14 cellular contexts compared by ENCODE assay signal in genomic region chr1:209577346-209577745, GRCh38. TPM values are rescaled to one million over a fixed set of nuclear protein-coding genes. Genes with fewer than 3 reads are reported as not detected.
DNase-seq lines count a peak whose midpoint lies in the region; ATAC-seq, FAIRE-seq and TF ChIP-seq lines count a peak whose summit lies in the region.
"Had no signal": no experiment of that assay in that cellular context is flagged by ENCODE, and none has a peak within 500 bp of the region (broad histone marks: within the 10 kb centered on the region; RNA-seq: fewer than 3 reads in every experiment).

No MANE protein-coding gene starts in this region.

- H3K27ac ChIP-seq in liver (ENCODE audit: low read depth in 1 of 2, low read length in 2 of 2) = no peak overlapping the region
- H3K27ac ChIP-seq in HepG2 (ENCODE audit: extremely low read length, insufficient read depth, low read length) = no peak overlapping the region
- no peak overlapping the region for H3K27ac ChIP-seq in PC-3 (ENCODE audit: low read length)
- H3K27ac ChIP-seq in OCI-LY7 (ENCODE audit: low read depth, low read length, poor library complexity, severe bottlenecking) = no peak overlapping the region
- no peak overlapping the region for H3K27ac ChIP-seq in substantia nigra (ENCODE audit: low read depth, low read length, poor library complexity, severe bottlenecking)
- H3K27ac ChIP-seq: C4-2B, HL-60, SK-N-MC had no signal

- H3K4me3 ChIP-seq in liver (ENCODE audit: low read depth in 1 of 3, low read length in 3 of 3) = no peak overlapping the region
- no peak overlapping the region for H3K4me3 ChIP-seq in HepG2 (replicated peaks in 1 of 3; ENCODE audit: insufficient read depth in 1 of 3, low read depth in 2 of 3, low read length in 3 of 3)
- no peak overlapping the region for H3K4me3 ChIP-seq in PC-3 (ENCODE audit: low read length)
- no peak overlapping the region for H3K4me3 ChIP-seq in fibroblast of mammary gland (ENCODE audit: control insufficient read depth, low read depth, low read length)
- H3K4me3 ChIP-seq in OCI-LY7 (ENCODE audit: low read depth, low read length, poor library complexity, severe bottlenecking) = no peak overlapping the region
- H3K4me3 ChIP-seq: SK-N-MC had no signal

- H3K9me3 ChIP-seq in liver (ENCODE audit: control insufficient read depth in 4 of 4, low read length in 3 of 4) (no peaks in the 10 kb centered on the region), HepG2 (ENCODE audit: low read length) (no peaks in the 10 kb centered on the region), PC-3 (ENCODE audit: low read length) (no peaks in the 10 kb centered on the region), OCI-LY7 (ENCODE audit: low read length) (no peaks in the 10 kb centered on the region)

- intact Hi-C loops in HepG2 (cut with micrococcal nuclease; ENCODE audit: unreplicated experiment) (loop anchor here (5.0 kb wide), 1 partner anchor 170 kb away; no protein-coding TSS in a partner anchor), PC-3 (cut with micrococcal nuclease) (no loop called here), OCI-LY7 (cut with micrococcal nuclease; ENCODE audit: unreplicated experiment) (loop anchor here (2.0 to 5.0 kb wide), 3 partner anchors 50 to 170 kb away; no protein-coding TSS in a partner anchor)

- H3K9me2 ChIP-seq in PC-3 (replicated peaks; ENCODE audit: low read length) (no peaks in the 10 kb centered on the region), OCI-LY7 (ENCODE audit: insufficient read depth, low read length) (no peaks in the 10 kb centered on the region)

- H3F3A ChIP-seq in PC-3 (ENCODE audit: low read length, unreplicated experiment) = no peaks in the 10 kb centered on the region

- TF ChIP-seq RAD21 in liver (IDR thresholded peaks at IDR 0.05) (no peak), HepG2 (CRISPR knock-in tag; IDR thresholded peaks at IDR 0.05) (no peak)

- 83% methylated on average over 3 of the region's 3 CpGs for WGBS in liver
- 0% methylated on average over 3 of the region's 3 CpGs for whole genome bisulfite sequencing in HepG2 (ENCODE audit: low lambda C conversion rate)

- no peaks in the 10 kb centered on the region for H3K27me3 ChIP-seq in liver (ENCODE audit: control insufficient read depth in 4 of 4, insufficient read depth in 4 of 4, low read length in 3 of 4)
- no peaks in the 10 kb centered on the region for H3K27me3 ChIP-seq in HepG2 (ENCODE audit: control insufficient read depth in 1 of 2, insufficient read depth in 2 of 2, low read length in 2 of 2)
- H3K27me3 ChIP-seq in PC-3 (ENCODE audit: low read length) = no peaks in the 10 kb centered on the region

- H3K4me2 ChIP-seq in HepG2 (ENCODE audit: low read depth, low read length) (no peak overlapping the region), PC-3 (ENCODE audit: low read length) (peak overlapping the region; percentile 0; the same call in 1 of the 2 replicates), OCI-LY7 (ENCODE audit: low read length) (no peak overlapping the region)

- CTCF ChIA-PET in HepG2 (lab: Yijun Ruan, JAX; ENCODE audit: low intra/inter-chr PET ratio, low total read pairs) (interaction anchor here (2.0 to 2.4 kb wide), 3 partner anchors 50 to 170 kb away, joined by 7 to 16 read pairs (median 14); no protein-coding TSS in a partner anchor), PC-3 (lab: Charles Lee) (interaction anchor here (1.2 kb wide), 1 partner anchor 369 kb away, joined by 3 read pairs; no protein-coding TSS in a partner anchor), OCI-LY7 (lab: Charles Lee; ENCODE audit: unreplicated experiment) (no interaction called here)

- H3K4me1 ChIP-seq in liver (ENCODE audit: control insufficient read depth in 4 of 4, insufficient read depth in 4 of 4, low read length in 3 of 4) (no peaks in the 10 kb centered on the region), HepG2 (ENCODE audit: insufficient read depth, low read length) (no peaks in the 10 kb centered on the region), PC-3 (ENCODE audit: insufficient read depth, low read length) (peaks cover 12% of the 10 kb centered on the region), OCI-LY7 (ENCODE audit: insufficient read depth, low read length, poor library complexity, severe bottlenecking) (no peaks in the 10 kb centered on the region)

- H3K36me3 ChIP-seq in liver (ENCODE audit: control insufficient read depth in 4 of 4, insufficient read depth in 3 of 4, low read depth in 1 of 4, low read length in 3 of 4) (no peaks in the 10 kb centered on the region), HepG2 (replicated peaks in 1 of 2; ENCODE audit: control insufficient read depth in 1 of 2, insufficient read depth in 2 of 2, low read length in 2 of 2) (no peaks in the 10 kb centered on the region), PC-3 (ENCODE audit: low read depth, low read length) (no peaks in the 10 kb centered on the region), OCI-LY7 (ENCODE audit: insufficient read depth, low read length) (no peaks in the 10 kb centered on the region)

- TF ChIP-seq POLR2A in HepG2 (IDR thresholded peaks at IDR 0.05; ENCODE audit: insufficient read depth in 1 of 2, low read depth in 2 of 2, low read length in 2 of 2) = no peak

- no peak for ATAC-seq in HepG2
- peak; percentile 28 for ATAC-seq in PC-3
- ATAC-seq in GM21529 (IDR thresholded peaks at IDR 0.05; ENCODE audit: unreplicated experiment) = no peak

- in situ Hi-C loops in HepG2 (cut with HindIII; ENCODE audit: extremely low pct_ligation_motif_present, low pct_unique_long_range_greater_than_20kb) = loop anchor here (5.0 kb wide), 1 partner anchor 115 kb away; no protein-coding TSS in a partner anchor

- no peak for FAIRE-seq in HepG2 (lab: Jason Lieb, UNC)
- FAIRE-seq: A204.1 had no signal

- H2AFZ ChIP-seq in HepG2 (ENCODE audit: low read length) = no peak overlapping the region
- no peak overlapping the region for H2AFZ ChIP-seq in PC-3 (ENCODE audit: low read length)
- H2AFZ ChIP-seq in OCI-LY7 (ENCODE audit: low read length) = no peak overlapping the region

- H4K20me1 ChIP-seq in HepG2 (ENCODE audit: insufficient read depth, low read length) (no peaks in the 10 kb centered on the region), PC-3 (ENCODE audit: low read length) (no peaks in the 10 kb centered on the region), OCI-LY7 (ENCODE audit: insufficient read depth, low read length) (no peaks in the 10 kb centered on the region)

- TF ChIP-seq CTCF in liver (IDR thresholded peaks at IDR 0.05; ENCODE audit: low read depth, low read length, missing input control) = no peak
- no peak for TF ChIP-seq CTCF in HepG2 (CRISPR knock-in tag; IDR thresholded peaks at IDR 0.05)
- no peak for TF ChIP-seq CTCF in PC-3 (conservative IDR thresholded peaks at IDR 0.05; ENCODE audit: low read depth, low read length)
- TF ChIP-seq CTCF in fibroblast of mammary gland (conservative IDR thresholded peaks at IDR 0.05; ENCODE audit: control insufficient read depth, insufficient read depth, low read depth, low read length) = no peak
- TF ChIP-seq CTCF in OCI-LY7 (conservative IDR thresholded peaks at IDR 0.05; ENCODE audit: low read length) = no peak

- H3K79me2 ChIP-seq in HepG2 (ENCODE audit: insufficient read depth, low read length) (no peaks in the 10 kb centered on the region), PC-3 (ENCODE audit: low read length) (no peaks in the 10 kb centered on the region), OCI-LY7 (ENCODE audit: insufficient read depth, low read depth, low read length) (no peaks in the 10 kb centered on the region)

- POLR2A ChIA-PET in HepG2 (lab: Yijun Ruan, JAX) (no interaction called here), PC-3 (lab: Charles Lee; ENCODE audit: unreplicated experiment) (no interaction called here), OCI-LY7 (lab: Charles Lee) (no interaction called here)

- BruUV-seq in HepG2 (replicated peaks; lab: Mats Ljungman, UMichigan) (no TSS peak), PC-3 (replicated peaks; lab: Mats Ljungman, UMichigan) (no TSS peak), OCI-LY7 (replicated peaks; lab: Mats Ljungman, UMichigan) (no TSS peak)

- DNase-seq in HepG2 (ENCODE audit: low spot score) (no peak), PC-3 (peak; percentile 50), fibroblast of mammary gland (ENCODE audit: low read depth) (peak; percentile 61), OCI-LY7 (ENCODE audit: low spot score) (no peak), substantia nigra (lab: John Stamatoyannopoulos, UW) (no peak)
- no peak for DNase-seq in activated naive CD4-positive, alpha-beta T cell treated with anti-CD3 and anti-CD28 coated beads, Interleukin-2, amount 50 U/mL, for 16 hours

- no peak overlapping the region for H3K9ac ChIP-seq in liver (ENCODE audit: low read depth in 1 of 2, low read length in 2 of 2)
- H3K9ac ChIP-seq in HepG2 (ENCODE audit: insufficient read depth, low read depth, low read length) = no peak overlapping the region
- H3K9ac ChIP-seq in PC-3 (ENCODE audit: low read length) = no peak overlapping the region

- TF ChIP-seq EP300 in HepG2 (IDR thresholded peaks at IDR 0.05; ENCODE audit: low read depth in 2 of 2, low read length in 2 of 2) (no peak), HepG2 (CRISPR knock-in tag; IDR thresholded peaks at IDR 0.05; ENCODE audit: borderline replicate concordance) (no peak)

RNA-seq across cellular contexts. Expression of gene CAMK1G, which starts 6.2 kb away (rescaled TPM):
- under 1 TPM in 1 of 2 donors, not detected in 1; 0.25 TPM for total RNA-seq in liver
- polyA plus RNA-seq in liver = under 1 TPM; 0.03 to 0.14 TPM
- not detected in 2 replicates for total RNA-seq in HepG2 (2016; rRNA removed; fragmentation: Illumina TruSeq; extraction: Trizol)
- not detected in 2 replicates for total RNA-seq in HepG2 (2016; cell fraction: cytosol; rRNA removed; fragmentation: Illumina TruSeq; extraction: Trizol; ENCODE audit: low read depth)
- not detected in 2 replicates for total RNA-seq in HepG2 (2016; cell fraction: insoluble cytoplasmic fraction; rRNA removed; fragmentation: Illumina TruSeq; extraction: Trizol)
- not detected in 2 replicates for total RNA-seq in HepG2 (2016; cell fraction: membrane; rRNA removed; fragmentation: Illumina TruSeq; extraction: Trizol)
- total RNA-seq in HepG2 (2016; cell fraction: nucleus; rRNA removed; fragmentation: Illumina TruSeq; extraction: Trizol) = not detected in 2 replicates
- not detected in 2 replicates for polyA plus RNA-seq in HepG2 (2011; rRNA removed)
- polyA plus RNA-seq in HepG2 (2011; cell fraction: cytosol; rRNA removed) = not detected in 2 replicates
- not detected in 2 replicates for polyA plus RNA-seq in HepG2 (2011; cell fraction: nucleus; rRNA removed)
- not detected in 2 replicates for polyA plus RNA-seq in HepG2 (2012)
- polyA plus RNA-seq in HepG2 (2016; cell fraction: cytosol; fragmentation: Illumina TruSeq; extraction: Trizol; ENCODE audit: low read depth) = not detected in 2 replicates
- polyA plus RNA-seq in HepG2 (2016; cell fraction: insoluble cytoplasmic fraction; fragmentation: Illumina TruSeq; extraction: Trizol; ENCODE audit: low read depth) = not detected in 2 replicates
- polyA plus RNA-seq in HepG2 (2016; cell fraction: membrane; fragmentation: Illumina TruSeq; extraction: Trizol; ENCODE audit: low read depth) = not detected in 2 replicates
- not detected in 2 replicates for polyA plus RNA-seq in HepG2 (2016; cell fraction: nucleus; fragmentation: Illumina TruSeq; extraction: Trizol; ENCODE audit: insufficient read depth, low read depth)
- polyA minus RNA-seq in HepG2 (2011; rRNA and poly(A)+ RNA removed; ENCODE audit: low replicate concordance) = not detected in 2 replicates
- polyA minus RNA-seq in HepG2 (2011; cell fraction: cytosol; rRNA and poly(A)+ RNA removed) = not detected in 2 replicates
- polyA minus RNA-seq in HepG2 (2011; cell fraction: nucleus; rRNA and poly(A)+ RNA removed) = not detected in 2 replicates
- total RNA-seq in PC-3 (2014; rRNA removed) = not detected in 2 replicates
- not detected in 2 replicates for total RNA-seq in OCI-LY7 (2014; rRNA removed; shearing (Covaris generic))
- total RNA-seq in OCI-LY7 (2022) = not detected in 2 replicates
- total RNA-seq: Daoy, Right ventricle myocardium inferior had no signal

Comparison
In these comparisons a context has a peak if more than half of its experiments do, and no peak if none do; other contexts are left out.
1. DNase-seq: peak in PC-3 (single experiment) and fibroblast of mammary gland (single experiment); none in HepG2 (single experiment), activated naive CD4-positive, alpha-beta T cell treated with anti-CD3 and anti-CD28 coated beads, Interleukin-2, amount 50 U/mL, for 16 hours (single experiment), OCI-LY7 (single experiment) and substantia nigra (0 of 49).